ENCODE assay signal across 7 cellular contexts in genomic region chr5:39629946-39630345, GRCh38.
"Had no signal": no experiment of that assay in that cellular context is flagged by ENCODE, and none has a peak within 500 bp of the region (broad histone marks: within the 10 kb centered on the region; RNA-seq: fewer than 3 reads in every experiment).

No MANE protein-coding gene starts in this region.

- H3K4me3 ChIP-seq: GM23248, HAP-1 had no signal

- FAIRE-seq: HepG2 had no signal

- H3K9me3 ChIP-seq: HAP-1 had no signal

- H3K27ac ChIP-seq: GM23248, HL-60 had no signal

- H3K4me1 ChIP-seq: HAP-1 had no signal

- H3K36me3 ChIP-seq: HAP-1 had no signal

- H2AFZ ChIP-seq: GM23248 had no signal

- DNase-seq: GM23248, GOT3, H7, HFFc6 had no signal

- H3K9ac ChIP-seq: GM23248 had no signal
